Comparison of ENCODE assay signal across 20 cellular contexts in genomic region chr4:16262188-16262587, GRCh38.
"Had no signal": no experiment of that assay in that cellular context is flagged by ENCODE, and none has a peak within 500 bp of the region (broad histone marks: within the 10 kb centered on the region; RNA-seq: fewer than 3 reads in every experiment).

No MANE protein-coding gene starts in this region.

- H3K4me3 ChIP-seq: body of pancreas, colonic mucosa, esophagus squamous epithelium, left lung, pancreas, stomach, testis, upper lobe of right lung had no signal

- H3K9me3 ChIP-seq: body of pancreas, colonic mucosa, esophagus squamous epithelium, left lung, pancreas, stomach, testis, upper lobe of right lung had no signal

- DNase-seq: activated CD4-positive, alpha-beta T cell treated with anti-CD3 and anti-CD28 coated beads, Interleukin-2, amount 10 ng/mL, durations not matched to agents 24 days and 14 days; activated CD4-positive, CD25-positive, alpha-beta regulatory T cell; activated CD8-positive, alpha-beta memory T cell treated with anti-CD3 and anti-CD28 coated beads for 24 hours; body of pancreas; caudate nucleus; colonic mucosa; esophagus squamous epithelium; glutamatergic neuron; hypothalamus; kidney; left lung; mammary epithelial cell; pancreas; stomach; testis; upper lobe of right lung had no signal

- H3K27ac Mint-ChIP-seq: activated CD4-positive, alpha-beta T cell treated with anti-CD3 and anti-CD28 coated beads, Interleukin-2, amount 10 ng/mL, durations not matched to agents 24 days and 14 days; activated naive CD4-positive, alpha-beta T cell treated with anti-CD3 and anti-CD28 coated beads, Interleukin-2, amount 50 U/mL, for 72 hours; activated T-helper 17 cell treated with anti-CD3 and anti-CD28 coated beads, Interleukin-2, amount 50 U/mL, for 72 hours; naive thymus-derived CD4-positive, alpha-beta T cell had no signal

- H3K27me3 ChIP-seq: body of pancreas, colonic mucosa, esophagus squamous epithelium, left lung, pancreas, stomach, testis, upper lobe of right lung had no signal

- ATAC-seq: activated naive CD4-positive, alpha-beta T cell treated with anti-CD3 and anti-CD28 coated beads, Interleukin-2, amount 50 U/mL, for 72 hours; activated T-helper 17 cell treated with anti-CD3 and anti-CD28 coated beads, Interleukin-2, amount 50 U/mL, for 72 hours; body of pancreas; left lung; naive thymus-derived CD4-positive, alpha-beta T cell; pancreas; sciatic nerve; upper lobe of right lung had no signal

- H3K27ac ChIP-seq: body of pancreas, colonic mucosa, esophagus squamous epithelium, left lung, pancreas, stomach, testis, upper lobe of right lung had no signal

- H3K36me3 ChIP-seq: colonic mucosa, left lung, pancreas, stomach, upper lobe of right lung had no signal

- H3K4me3 Mint-ChIP-seq: activated CD4-positive, alpha-beta T cell treated with anti-CD3 and anti-CD28 coated beads, Interleukin-2, amount 10 ng/mL, durations not matched to agents 24 days and 14 days; activated T-helper 17 cell treated with anti-CD3 and anti-CD28 coated beads, Interleukin-2, amount 50 U/mL, for 72 hours had no signal

- H3K9me3 Mint-ChIP-seq: activated naive CD4-positive, alpha-beta T cell treated with anti-CD3 and anti-CD28 coated beads, Interleukin-2, amount 50 U/mL, for 72 hours; activated T-helper 17 cell treated with anti-CD3 and anti-CD28 coated beads, Interleukin-2, amount 50 U/mL, for 72 hours; naive thymus-derived CD4-positive, alpha-beta T cell had no signal

- H3K27me3 Mint-ChIP-seq: activated CD4-positive, alpha-beta T cell treated with anti-CD3 and anti-CD28 coated beads, Interleukin-2, amount 10 ng/mL, durations not matched to agents 24 days and 14 days; activated T-helper 17 cell treated with anti-CD3 and anti-CD28 coated beads, Interleukin-2, amount 50 U/mL, for 72 hours had no signal

- H3K4me1 ChIP-seq: body of pancreas, colonic mucosa, esophagus squamous epithelium, left lung, pancreas, testis, upper lobe of right lung had no signal
